Comparison of ENCODE assay signal across 11 cellular contexts in genomic region chr9:88460583-88461332, GRCh38.
A peak's percentile ranks its signal among the peaks of the same experiment; 100 is the strongest.
DNase-seq lines count a peak whose midpoint lies in the region; ATAC-seq and TF ChIP-seq lines count a peak whose summit lies in the region.
"Had no signal": no experiment of that assay in that cellular context is flagged by ENCODE, and none has a peak within 500 bp of the region (broad histone marks: within the 10 kb centered on the region; RNA-seq: fewer than 3 reads in every experiment).

No MANE protein-coding gene starts in this region.

- no peaks in the 10 kb centered on the region for H3K9me3 ChIP-seq in smooth muscle cell (replicated peaks; ENCODE audit: low read depth)

- ATAC-seq in activated CD8-positive, alpha-beta T cell treated with anti-CD3 and anti-CD28 coated beads for 36 hours, result peak; percentile 95
- ATAC-seq in activated CD8-positive, alpha-beta T cell treated with anti-CD3 and anti-CD28 coated beads, Interleukin-2, amount 10 ng/mL, durations not matched to agents 7 days and 5 days, result no peak

- peak overlapping the region; percentile 35 for H3K27ac Mint-ChIP-seq in activated CD8-positive, alpha-beta T cell treated with anti-CD3 and anti-CD28 coated beads for 36 hours
- H3K27ac Mint-ChIP-seq in activated CD8-positive, alpha-beta T cell treated with anti-CD3 and anti-CD28 coated beads, Interleukin-2, amount 10 ng/mL, durations not matched to agents 7 days and 5 days, result no peak overlapping the region
- peak overlapping the region in 1 of 6 donors; percentile 21 for H3K27ac Mint-ChIP-seq in immature natural killer cell

- H3K9ac ChIP-seq in smooth muscle cell (ENCODE audit: low read depth), result no peak overlapping the region

- DNase-seq in activated CD8-positive, alpha-beta T cell treated with anti-CD3 and anti-CD28 coated beads for 36 hours, result peak; percentile 47
- DNase-seq in activated CD8-positive, alpha-beta T cell treated with anti-CD3 and anti-CD28 coated beads, Interleukin-2, amount 10 ng/mL, durations not matched to agents 7 days and 5 days, result no peak
- DNase-seq in RKO (ENCODE audit: low spot score), result peak; percentile 17
- peak; percentile 46 for DNase-seq in epithelial cell of prostate (ENCODE audit: low read depth, low spot score)
- no peak for DNase-seq in smooth muscle cell (lab: John Stamatoyannopoulos, UW; ENCODE audit: unreplicated experiment)
- no peak for DNase-seq in immature natural killer cell
- no peak for DNase-seq in activated CD8-positive, alpha-beta memory T cell treated with anti-CD3 and anti-CD28 coated beads, Interleukin-2, amount 50 U/mL, for 48 hours
- no peak for DNase-seq in NCI-H1930 (lab: John Stamatoyannopoulos, UW)
- DNase-seq: AML-193, Kasumi-1, NCI-H345 had no signal

- POLR2A ChIA-PET in activated CD8-positive, alpha-beta T cell treated with anti-CD3 and anti-CD28 coated beads for 36 hours (lab: Charles Lee), result no interaction called here
- POLR2A ChIA-PET in activated CD8-positive, alpha-beta T cell treated with anti-CD3 and anti-CD28 coated beads, Interleukin-2, amount 10 ng/mL, durations not matched to agents 7 days and 5 days (lab: Charles Lee), result no interaction called here

- H3K4me2 ChIP-seq in smooth muscle cell, result no peak overlapping the region

- peaks cover 10% of the 10 kb centered on the region for H3K36me3 Mint-ChIP-seq in activated CD8-positive, alpha-beta T cell treated with anti-CD3 and anti-CD28 coated beads for 36 hours (ENCODE audit: low read depth)
- H3K36me3 Mint-ChIP-seq in activated CD8-positive, alpha-beta T cell treated with anti-CD3 and anti-CD28 coated beads, Interleukin-2, amount 10 ng/mL, durations not matched to agents 7 days and 5 days (ENCODE audit: low read depth), result peaks cover 14% of the 10 kb centered on the region
- H3K36me3 Mint-ChIP-seq in immature natural killer cell, result peaks cover 7 to 10% (median 8%) of the 10 kb centered on the region in 3 donors

- H3K9me3 Mint-ChIP-seq in activated CD8-positive, alpha-beta T cell treated with anti-CD3 and anti-CD28 coated beads for 36 hours, result no peaks in the 10 kb centered on the region
- no peaks in the 10 kb centered on the region for H3K9me3 Mint-ChIP-seq in activated CD8-positive, alpha-beta T cell treated with anti-CD3 and anti-CD28 coated beads, Interleukin-2, amount 10 ng/mL, durations not matched to agents 7 days and 5 days (ENCODE audit: insufficient read depth)
- H3K9me3 Mint-ChIP-seq in immature natural killer cell, result no peaks in the 10 kb centered on the region

- H3K79me2 ChIP-seq in smooth muscle cell (ENCODE audit: low read depth), result peaks cover 42% of the 10 kb centered on the region

- H4K20me1 ChIP-seq in smooth muscle cell (ENCODE audit: low read depth), result peaks cover 17% of the 10 kb centered on the region

- intact Hi-C loops in activated CD8-positive, alpha-beta T cell treated with anti-CD3 and anti-CD28 coated beads for 36 hours (cut with micrococcal nuclease), result no loop called here

- no peak overlapping the region for H2AFZ ChIP-seq in smooth muscle cell (ENCODE audit: low read depth)

- no peak overlapping the region for H3K4me3 Mint-ChIP-seq in activated CD8-positive, alpha-beta T cell treated with anti-CD3 and anti-CD28 coated beads for 36 hours
- no peak overlapping the region for H3K4me3 Mint-ChIP-seq in activated CD8-positive, alpha-beta T cell treated with anti-CD3 and anti-CD28 coated beads, Interleukin-2, amount 10 ng/mL, durations not matched to agents 7 days and 5 days
- H3K4me3 Mint-ChIP-seq in immature natural killer cell, result no peak overlapping the region

- CTCF ChIA-PET in activated CD8-positive, alpha-beta T cell treated with anti-CD3 and anti-CD28 coated beads for 36 hours (lab: Charles Lee), result no interaction called here
- CTCF ChIA-PET in activated CD8-positive, alpha-beta T cell treated with anti-CD3 and anti-CD28 coated beads, Interleukin-2, amount 10 ng/mL, durations not matched to agents 7 days and 5 days (lab: Charles Lee), result no interaction called here

- H3F3A ChIP-seq in smooth muscle cell (ENCODE audit: low read depth), result no peaks in the 10 kb centered on the region

- 75% methylated on average over 3 of the region's 3 CpGs for WGBS in smooth muscle cell (ENCODE audit: low lambda C conversion rate)

- H3K27me3 ChIP-seq in smooth muscle cell (ENCODE audit: low read depth), result no peaks in the 10 kb centered on the region

- H3K4me1 ChIP-seq in smooth muscle cell (ENCODE audit: low read depth), result peaks cover 15% of the 10 kb centered on the region

- H3K36me3 ChIP-seq in smooth muscle cell (ENCODE audit: low read depth), result no peaks in the 10 kb centered on the region

- H3K27me3 Mint-ChIP-seq in activated CD8-positive, alpha-beta T cell treated with anti-CD3 and anti-CD28 coated beads for 36 hours, result no peaks in the 10 kb centered on the region
- H3K27me3 Mint-ChIP-seq in activated CD8-positive, alpha-beta T cell treated with anti-CD3 and anti-CD28 coated beads, Interleukin-2, amount 10 ng/mL, durations not matched to agents 7 days and 5 days (ENCODE audit: low read depth), result no peaks in the 10 kb centered on the region
- H3K27me3 Mint-ChIP-seq in immature natural killer cell (ENCODE audit: low read depth in 3 of 3), result peaks cover 0 to 3% (median 0%) of the 10 kb centered on the region in 3 donors

- TF ChIP-seq CTCF in activated CD8-positive, alpha-beta T cell treated with anti-CD3 and anti-CD28 coated beads for 36 hours (IDR thresholded peaks at IDR 0.05), result no peak
- TF ChIP-seq CTCF in smooth muscle cell (IDR thresholded peaks at IDR 0.05; ENCODE audit: borderline replicate concordance, insufficient read depth, poor library complexity, severe bottlenecking), result no peak

- H3K27ac ChIP-seq in epithelial cell of prostate, result peak overlapping the region; percentile 73
- H3K27ac ChIP-seq in smooth muscle cell (ENCODE audit: low read depth), result peak overlapping the region; percentile 66

- H3K4me3 ChIP-seq in smooth muscle cell, result no peak overlapping the region

- H3K4me1 Mint-ChIP-seq in activated CD8-positive, alpha-beta T cell treated with anti-CD3 and anti-CD28 coated beads for 36 hours (ENCODE audit: low read depth), result peaks cover 13% of the 10 kb centered on the region
- H3K4me1 Mint-ChIP-seq in activated CD8-positive, alpha-beta T cell treated with anti-CD3 and anti-CD28 coated beads, Interleukin-2, amount 10 ng/mL, durations not matched to agents 7 days and 5 days (ENCODE audit: low read depth), result no peaks in the 10 kb centered on the region
- peaks cover 0 to 9% of the 10 kb centered on the region in 2 donors for H3K4me1 Mint-ChIP-seq in immature natural killer cell

Comparison
In these comparisons a context has a peak if more than half of its experiments do, and no peak if none do; other contexts are left out.
1. DNase-seq: peak in activated CD8-positive, alpha-beta T cell treated with anti-CD3 and anti-CD28 coated beads for 36 hours (single experiment), RKO (single experiment) and epithelial cell of prostate (single experiment); none in activated CD8-positive, alpha-beta T cell treated with anti-CD3 and anti-CD28 coated beads, Interleukin-2, amount 10 ng/mL, durations not matched to agents 7 days and 5 days (single experiment), smooth muscle cell (single experiment), immature natural killer cell (0 of 3), activated CD8-positive, alpha-beta memory T cell treated with anti-CD3 and anti-CD28 coated beads, Interleukin-2, amount 50 U/mL, for 48 hours (single experiment) and NCI-H1930 (0 of 2).